Comparison of ENCODE assay signal across 10 cellular contexts in genomic region chr11:13765886-13766285, GRCh38.
"Had no signal": no experiment of that assay in that cellular context is flagged by ENCODE, and none has a peak within 500 bp of the region (broad histone marks: within the 10 kb centered on the region; RNA-seq: fewer than 3 reads in every experiment).

No MANE protein-coding gene starts in this region.

- H3K9me3 ChIP-seq: HAP-1 had no signal

- H3K27ac Mint-ChIP-seq: HFFc6, IgD-negative memory B cell had no signal

- H3K4me3 ChIP-seq: GM23248, HAP-1 had no signal

- H3K9me3 Mint-ChIP-seq: HFFc6, IgD-negative memory B cell had no signal

- H2AFZ ChIP-seq: GM23248 had no signal

- ATAC-seq: HCT116, HepG2 had no signal

- H3K4me3 Mint-ChIP-seq: HFFc6, IgD-negative memory B cell had no signal

- H3K4me1 Mint-ChIP-seq: IgD-negative memory B cell had no signal

- DNase-seq: GM23248, GOT3, H7, HFFc6, KG1 had no signal

- H3K27ac ChIP-seq: GM23248, HL-60 had no signal

- H3K4me1 ChIP-seq: HAP-1 had no signal

- H3K9ac ChIP-seq: GM23248 had no signal

- H3K36me3 ChIP-seq: HAP-1 had no signal
